Comparison of ENCODE assay signal across 21 cellular contexts in genomic region chr4:24768006-24768405, GRCh38.
DNase-seq lines count a peak whose midpoint lies in the region; ATAC-seq lines count a peak whose summit lies in the region.
"Had no signal": no experiment of that assay in that cellular context is flagged by ENCODE, and none has a peak within 500 bp of the region (broad histone marks: within the 10 kb centered on the region; RNA-seq: fewer than 3 reads in every experiment).

No MANE protein-coding gene starts in this region.

- ATAC-seq in GM18517 (IDR thresholded peaks at IDR 0.05; ENCODE audit: unreplicated experiment) = peak; percentile 2
- ATAC-seq in GM21447 (IDR thresholded peaks at IDR 0.05; ENCODE audit: unreplicated experiment) = peak; percentile 5
- no peak for ATAC-seq in GM19035 (IDR thresholded peaks at IDR 0.05; ENCODE audit: unreplicated experiment)
- ATAC-seq: heart left ventricle, right lobe of liver had no signal

- peak; percentile 5 for DNase-seq in COLO668 (lab: John Stamatoyannopoulos, UW; ENCODE audit: unreplicated experiment)
- peak; percentile 4 for DNase-seq in NCI-H510A (lab: John Stamatoyannopoulos, UW)
- no peak for DNase-seq in HCEC 1CT
- DNase-seq in NCI-H1694 treated with DMSO at 0.1 percent for 48 hours (lab: John Stamatoyannopoulos, UW) = no peak
- DNase-seq in NCI-H1105 (lab: John Stamatoyannopoulos, UW) = no peak
- DNase-seq: activated CD4-positive, alpha-beta T cell treated with anti-CD3 and anti-CD28 coated beads, Interleukin-2, amount 10 ng/mL, durations not matched to agents 24 days and 14 days; activated naive CD4-positive, alpha-beta T cell treated with anti-CD3 and anti-CD28 coated beads, Interleukin-2, amount 10 ng/mL, durations not matched to agents 7 days and 5 days; amniotic stem cell; COR-L47; DMS79 treated with DMSO at 0.1 percent for 48 hours; effector CD8-positive, alpha-beta T cell; heart left ventricle; KG1; right lobe of liver; stimulated activated CD4-positive, alpha-beta T cell treated with anti-CD3 and anti-CD28 coated beads, Interleukin-12 subunit alpha, Interleukin-12 subunit beta, amount 100 ng/mL, for 4 hours; stimulated activated CD4-positive, alpha-beta T cell treated with anti-CD3 and anti-CD28 coated beads, Interleukin-4, amount 100 ng/mL, for 24 hours; stimulated activated naive CD4-positive, alpha-beta T cell; testis had no signal

Comparison
In these comparisons a context has a peak if more than half of its experiments do, and no peak if none do; other contexts are left out.
1. DNase-seq: peak in COLO668 (single experiment) and NCI-H510A (single experiment); none in HCEC 1CT (single experiment), NCI-H1694 treated with DMSO at 0.1 percent for 48 hours (single experiment) and NCI-H1105 (single experiment).